15 cellular contexts compared by ENCODE assay signal in the genomic region with DNA sequence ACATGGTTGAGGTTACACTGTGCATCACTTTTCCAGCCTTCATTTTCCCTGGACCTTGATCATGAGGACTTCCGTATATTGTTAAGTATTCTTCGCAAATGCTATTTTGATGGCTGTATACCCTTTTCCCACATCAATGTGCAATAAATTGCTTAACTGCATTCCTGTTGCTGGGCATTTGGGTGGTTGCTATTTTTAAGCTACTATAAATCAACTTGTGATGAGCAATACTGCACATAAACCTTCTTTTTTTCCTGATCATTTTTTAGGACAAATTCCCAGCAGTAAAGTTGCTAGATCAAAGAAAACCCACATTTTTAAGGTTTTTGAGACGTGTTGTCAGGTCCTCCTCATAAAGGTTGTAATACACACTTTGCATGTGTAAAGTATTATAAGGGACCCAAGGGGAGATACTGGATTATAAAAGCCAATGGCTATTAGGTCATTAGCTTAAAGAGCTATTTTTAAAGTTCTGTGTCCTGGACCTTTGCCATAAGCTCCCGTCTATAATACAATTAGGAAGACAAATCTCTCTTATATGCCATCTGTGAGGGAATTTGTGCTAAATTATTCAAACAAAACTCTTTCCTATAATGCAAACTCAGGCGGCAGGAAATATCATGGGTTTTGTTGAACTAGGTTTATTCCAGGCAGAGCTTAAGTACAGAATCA. TPM values are rescaled to one million over a fixed set of nuclear protein-coding genes. Genes with fewer than 3 reads are reported as not detected.
DNase-seq lines count a peak whose midpoint lies in the region; ATAC-seq and TF ChIP-seq lines count a peak whose summit lies in the region.
"Had no signal": no experiment of that assay in that cellular context is flagged by ENCODE, and none has a peak within 500 bp of the region (broad histone marks: within the 10 kb centered on the region; RNA-seq: fewer than 3 reads in every experiment).

No MANE protein-coding gene starts in this region.

- no peaks in the 10 kb centered on the region for H3K9me2 ChIP-seq in PC-3 (replicated peaks; ENCODE audit: low read length)

- POLR2A ChIA-PET in PC-3 (lab: Charles Lee; ENCODE audit: unreplicated experiment) (interaction anchor here (0.6 kb wide), 1 partner anchor 157 kb away, joined by 5 read pairs; no protein-coding TSS in a partner anchor), GM10248 (lab: Yijun Ruan, JAX) (no interaction called here)

- no TSS peak for BruUV-seq in PC-3 (replicated peaks; lab: Mats Ljungman, UMichigan)

- CTCF ChIA-PET in PC-3 (lab: Charles Lee), result no interaction called here
- CTCF ChIA-PET in GM10248 (lab: Yijun Ruan, JAX), result no interaction called here

- H4K20me1 ChIP-seq in PC-3 (ENCODE audit: low read length), result no peaks in the 10 kb centered on the region

- H3K27me3 ChIP-seq in heart left ventricle (no peaks in the 10 kb centered on the region), PC-3 (ENCODE audit: low read length) (no peaks in the 10 kb centered on the region)

- H3K4me3 ChIP-seq in heart left ventricle (no peak overlapping the region), PC-3 (ENCODE audit: low read length) (no peak overlapping the region), lower leg skin (ENCODE audit: low read depth, poor library complexity, severe bottlenecking) (no peak overlapping the region)

- H3K4me1 ChIP-seq in heart left ventricle, result peaks cover 4 to 74% (median 40%) of the 10 kb centered on the region in 12 donors
- peaks cover 25% of the 10 kb centered on the region for H3K4me1 ChIP-seq in PC-3 (ENCODE audit: insufficient read depth, low read length)

- ATAC-seq in heart left ventricle (no peak), left ventricle myocardium superior (no peak), PC-3 (no peak)
- ATAC-seq: activated T-cell treated with anti-CD3 and anti-CD28 coated beads, Interleukin-2, amount 50 U/mL, for 4 hours had no signal

- H3K36me3 ChIP-seq in heart left ventricle (no peaks in the 10 kb centered on the region), PC-3 (ENCODE audit: low read depth, low read length) (no peaks in the 10 kb centered on the region)
- H3K36me3 ChIP-seq: thoracic aorta had no signal

- TF ChIP-seq POLR2A in heart left ventricle (IDR thresholded peaks at IDR 0.05), result no peak
- no peak for TF ChIP-seq POLR2A in lower leg skin (IDR thresholded peaks at IDR 0.05)

- intact Hi-C loops in heart left ventricle (cut with DNase I) (loop anchor here in 1 of 10 donors (5.0 kb wide), 1 partner anchor 39 kb away; no protein-coding TSS in a partner anchor), left ventricle myocardium superior (cut with micrococcal nuclease) (no loop called here), PC-3 (cut with micrococcal nuclease) (no loop called here), lower leg skin (cut with DNase I; ENCODE audit: low total_unique reads) (no loop called here)

- H3F3A ChIP-seq in PC-3 (ENCODE audit: low read length, unreplicated experiment), result peaks cover 3% of the 10 kb centered on the region

- TF ChIP-seq CTCF in heart left ventricle (IDR thresholded peaks at IDR 0.05), result no peak
- no peak for TF ChIP-seq CTCF in PC-3 (conservative IDR thresholded peaks at IDR 0.05; ENCODE audit: low read depth, low read length)
- TF ChIP-seq CTCF in lower leg skin (IDR thresholded peaks at IDR 0.05), result no peak
- no peak for TF ChIP-seq CTCF in GM10248 (IDR thresholded peaks at IDR 0.05; ENCODE audit: control extremely low read depth, extremely low read depth, low read depth, missing control alignments)

- H3K27ac ChIP-seq in heart left ventricle (peak overlapping the region in 9 of 12 donors; percentile 1 to 92 (median 81)), PC-3 (ENCODE audit: low read length) (peak overlapping the region; percentile 36)
- H3K27ac ChIP-seq: thoracic aorta had no signal

- WGBS in heart left ventricle, 4 donors, result 59 to 61% (median 60%) methylated on average over 5 of the region's 5 CpGs
- 58 to 74% methylated on average over 5 of the region's 5 CpGs for WGBS in lower leg skin, 2 donors

- no peak overlapping the region for H3K9ac ChIP-seq in PC-3 (ENCODE audit: low read length)

- no peak for DNase-seq in heart left ventricle
- no peak for DNase-seq in left ventricle myocardium superior
- peak; percentile 57 for DNase-seq in PC-3
- peak; percentile 36 for DNase-seq in inferior parietal cortex (ENCODE audit: extremely low spot score)
- DNase-seq in superior temporal gyrus (ENCODE audit: extremely low spot score), result peak; percentile 42
- no peak for DNase-seq in lower leg skin (ENCODE audit: low spot score in 2 of 2)
- no peak for DNase-seq in GM10248 (ENCODE audit: extremely low spot score)
- no peak for DNase-seq in NCI-H1105 treated with DMSO at 0.1 percent for 48 hours (lab: John Stamatoyannopoulos, UW)
- DNase-seq: activated CD4-positive, alpha-beta T cell treated with anti-CD3 and anti-CD28 coated beads, Interleukin-2, amount 50 U/mL, for 4 hours; activated T-cell treated with anti-CD3 and anti-CD28 coated beads, Interleukin-2, amount 50 U/mL, for 4 hours; COR-L47; left cardiac atrium; posterior cingulate gyrus; stimulated activated CD4-positive, alpha-beta T cell treated with anti-CD3 and anti-CD28 coated beads, Interleukin-1b, Interleukin-23, amount 100 ng/mL, for 48 hours had no signal

- no peaks in the 10 kb centered on the region for H3K79me2 ChIP-seq in PC-3 (ENCODE audit: low read length)

- no peak overlapping the region for H3K4me2 ChIP-seq in PC-3 (ENCODE audit: low read length)

- H3K9me3 ChIP-seq in heart left ventricle (no peaks in the 10 kb centered on the region), PC-3 (ENCODE audit: low read length) (no peaks in the 10 kb centered on the region)
- H3K9me3 ChIP-seq: thoracic aorta had no signal

- no peak overlapping the region for H2AFZ ChIP-seq in PC-3 (ENCODE audit: low read length)

RNA-seq across cellular contexts. Expression of gene LIMCH1, which starts 35.6 kb away (rescaled TPM):
- 100 to 1,000 TPM; 169 to 345 (median 247) TPM for total RNA-seq in heart left ventricle
- 10 to 100 TPM; 50.9 to 54.0 TPM for polyA plus RNA-seq in heart left ventricle
- total RNA-seq in left ventricle myocardium superior, result 232 TPM
- 19.7 and 27.1 TPM in 2 replicates for total RNA-seq in PC-3 (2014; rRNA removed)
- total RNA-seq in lower leg skin, result 10 to 100 TPM in 2 of 4 donors, 1 to 10 TPM in 2; 7.5 to 18.9 (median 10.7) TPM

Comparison
In these comparisons a context has a peak if more than half of its experiments do, and no peak if none do; other contexts are left out.
1. DNase-seq: peak in PC-3 (single experiment), inferior parietal cortex (single experiment) and superior temporal gyrus (single experiment); none in heart left ventricle (0 of 5), left ventricle myocardium superior (single experiment), lower leg skin (0 of 2), GM10248 (single experiment) and NCI-H1105 treated with DMSO at 0.1 percent for 48 hours (single experiment).